ENCODE assay signal across 9 cellular contexts in the genomic region with DNA sequence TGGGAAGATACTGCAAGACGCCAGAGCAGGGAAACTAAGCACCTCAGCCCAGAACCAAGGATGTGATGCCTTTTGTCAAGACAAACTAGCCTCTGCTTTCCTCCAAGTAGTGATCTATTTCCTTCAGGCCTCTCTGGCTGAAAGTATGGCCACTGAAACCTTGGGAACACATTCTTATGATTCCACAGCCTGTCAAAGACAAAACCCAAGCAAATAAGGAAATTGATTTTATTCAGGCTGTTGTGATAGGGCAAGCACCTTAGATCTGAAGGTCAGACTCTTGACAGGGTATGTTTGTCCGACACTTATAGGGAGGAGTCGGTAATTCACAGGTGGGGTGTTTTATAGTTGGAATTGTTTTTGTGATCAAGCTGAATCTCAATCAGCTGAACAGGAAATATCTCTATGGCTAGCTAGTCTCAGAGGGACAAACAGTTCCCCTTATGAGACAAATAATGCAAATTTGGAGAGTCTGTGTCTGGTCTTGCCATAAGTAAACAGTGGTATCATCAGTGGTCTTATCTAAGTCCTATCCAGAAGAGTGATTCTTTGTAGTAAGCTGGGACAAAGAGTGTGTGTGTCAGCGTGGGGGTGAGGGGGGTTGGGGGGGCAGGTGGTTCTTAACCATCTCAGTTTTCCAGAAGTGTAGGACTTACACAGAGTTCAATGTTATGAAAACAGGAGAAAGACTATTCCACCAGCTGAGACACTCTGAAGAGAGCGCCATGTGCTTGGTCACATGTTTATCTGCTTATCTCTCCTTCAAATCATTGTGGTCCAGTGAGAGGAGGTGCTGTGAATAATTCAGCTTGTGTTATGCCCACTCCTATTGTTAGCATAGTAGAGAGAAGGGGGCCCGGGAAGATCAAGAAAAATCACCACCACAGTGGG. TPM values are rescaled to one million over a fixed set of nuclear protein-coding genes. Genes with fewer than 3 reads are reported as not detected.
A peak's percentile ranks its signal among the peaks of the same experiment; 100 is the strongest.
DNase-seq lines count a peak whose midpoint lies in the region; ATAC-seq and TF ChIP-seq lines count a peak whose summit lies in the region.
"Had no signal": no experiment of that assay in that cellular context is flagged by ENCODE, and none has a peak within 500 bp of the region (broad histone marks: within the 10 kb centered on the region; RNA-seq: fewer than 3 reads in every experiment).

No MANE protein-coding gene starts in this region.

- no peaks in the 10 kb centered on the region for H3K4me1 ChIP-seq in mesenchymal stem cell (ENCODE audit: control insufficient read depth, insufficient read depth, low read depth, low read length)
- H3K4me1 ChIP-seq in smooth muscle cell (ENCODE audit: low read depth), result no peaks in the 10 kb centered on the region
- H3K4me1 ChIP-seq: testis had no signal

- no peaks in the 10 kb centered on the region for H3K36me3 ChIP-seq in mesenchymal stem cell (ENCODE audit: control insufficient read depth in 1 of 2, insufficient read depth in 2 of 2, low read depth in 1 of 2, low read length in 2 of 2)
- H3K36me3 ChIP-seq in smooth muscle cell (ENCODE audit: low read depth), result no peaks in the 10 kb centered on the region

- H3K27me3 ChIP-seq in mesenchymal stem cell (ENCODE audit: control insufficient read depth in 1 of 2, insufficient read depth in 1 of 2, low read length in 2 of 2) (no peaks in the 10 kb centered on the region), smooth muscle cell (ENCODE audit: low read depth) (no peaks in the 10 kb centered on the region)
- H3K27me3 ChIP-seq: testis had no signal

- peak; percentile 62 for ATAC-seq in GM21576 (IDR thresholded peaks at IDR 0.05; ENCODE audit: unreplicated experiment)
- no peak for ATAC-seq in HG03571 (IDR thresholded peaks at IDR 0.05; ENCODE audit: unreplicated experiment)

- no peak overlapping the region for H4K8ac ChIP-seq in mesenchymal stem cell (ENCODE audit: low read length)

- no peak overlapping the region for H4K91ac ChIP-seq in mesenchymal stem cell (ENCODE audit: low read length)

- DNase-seq in GM10248 (ENCODE audit: extremely low spot score), result peak; percentile 38
- peak; percentile 40 for DNase-seq in RPMI7951 (ENCODE audit: low read depth)
- no peak for DNase-seq in mesenchymal stem cell
- DNase-seq in AG08395 (ENCODE audit: low spot score), result no peak
- DNase-seq in activated CD4-positive, alpha-beta T cell treated with anti-CD3 and anti-CD28 coated beads for 1 hour, result no peak
- DNase-seq in smooth muscle cell (lab: John Stamatoyannopoulos, UW; ENCODE audit: unreplicated experiment), result no peak
- DNase-seq: testis had no signal

- CTCF ChIA-PET in GM10248 (lab: Yijun Ruan, JAX), result interaction anchor here (1.3 to 1.6 kb wide), 5 partner anchors 12 to 71 kb away, joined by 3 to 5 read pairs (median 4); no protein-coding TSS in a partner anchor

- no peaks in the 10 kb centered on the region for H3F3A ChIP-seq in smooth muscle cell (ENCODE audit: low read depth)

- POLR2A ChIA-PET in GM10248 (lab: Yijun Ruan, JAX), result interaction anchor here (0.8 kb wide), 1 partner anchor 18 kb away, joined by 3 read pairs; the partner anchor contains the start of gene HSPA4

- H3K4me2 ChIP-seq in mesenchymal stem cell (ENCODE audit: low read length, poor library complexity, severe bottlenecking), result no peak overlapping the region
- H3K4me2 ChIP-seq in smooth muscle cell, result no peak overlapping the region

- H2AK5ac ChIP-seq in mesenchymal stem cell (ENCODE audit: low read length, severe bottlenecking), result no peak overlapping the region

- H2AFZ ChIP-seq in mesenchymal stem cell (ENCODE audit: low read depth, low read length) (peak overlapping the region; percentile 31), smooth muscle cell (ENCODE audit: low read depth) (no peak overlapping the region)

- H3K4ac ChIP-seq in mesenchymal stem cell (ENCODE audit: low read depth in 1 of 2, low read length in 2 of 2), result no peak overlapping the region

- H3K9ac ChIP-seq in mesenchymal stem cell (ENCODE audit: low read length) (no peak overlapping the region), smooth muscle cell (ENCODE audit: low read depth) (no peak overlapping the region)

- no peak overlapping the region for H2BK5ac ChIP-seq in mesenchymal stem cell (ENCODE audit: low read depth, low read length, poor library complexity, severe bottlenecking)

- H3K79me2 ChIP-seq in smooth muscle cell (ENCODE audit: low read depth), result no peaks in the 10 kb centered on the region

- no peak overlapping the region for H2BK15ac ChIP-seq in mesenchymal stem cell (ENCODE audit: low read depth, poor library complexity, severe bottlenecking)

- no peak overlapping the region for H3K14ac ChIP-seq in mesenchymal stem cell (ENCODE audit: low read length in 2 of 2)

- H2BK12ac ChIP-seq in mesenchymal stem cell (ENCODE audit: low read length in 2 of 2), result no peak overlapping the region

- H3K4me3 ChIP-seq in mesenchymal stem cell (ENCODE audit: insufficient read depth in 1 of 2, low read depth in 1 of 2, low read length in 2 of 2) (no peak overlapping the region), smooth muscle cell (no peak overlapping the region)
- H3K4me3 ChIP-seq: testis had no signal

- no peak overlapping the region for H3K23ac ChIP-seq in mesenchymal stem cell (ENCODE audit: low read length in 2 of 2)

- H3K27ac ChIP-seq in mesenchymal stem cell (ENCODE audit: low read length, poor library complexity, severe bottlenecking), result no peak overlapping the region
- H3K27ac ChIP-seq in smooth muscle cell (ENCODE audit: low read depth), result no peak overlapping the region
- H3K27ac ChIP-seq: testis had no signal

- H4K20me1 ChIP-seq in smooth muscle cell (ENCODE audit: low read depth), result no peaks in the 10 kb centered on the region

- no peak for TF ChIP-seq CTCF in GM10248 (IDR thresholded peaks at IDR 0.05; ENCODE audit: control extremely low read depth, extremely low read depth, low read depth, missing control alignments)
- TF ChIP-seq CTCF in smooth muscle cell (IDR thresholded peaks at IDR 0.05; ENCODE audit: borderline replicate concordance, insufficient read depth, poor library complexity, severe bottlenecking), result no peak

- no peaks in the 10 kb centered on the region for H3K79me1 ChIP-seq in mesenchymal stem cell (replicated peaks; ENCODE audit: low read length, poor library complexity, severe bottlenecking)

- 72% methylated on average over 5 of the region's 6 CpGs for WGBS in mesenchymal stem cell
- WGBS in smooth muscle cell (ENCODE audit: low lambda C conversion rate), result 75% methylated on average over 6 of the region's 6 CpGs

- no peak overlapping the region for H2BK120ac ChIP-seq in mesenchymal stem cell (ENCODE audit: low read depth, low read length)

- no peak overlapping the region for H3K18ac ChIP-seq in mesenchymal stem cell (ENCODE audit: low read depth in 1 of 2, low read length in 2 of 2)

- H3K9me3 ChIP-seq in mesenchymal stem cell (ENCODE audit: control insufficient read depth, low read length) (no peaks in the 10 kb centered on the region), smooth muscle cell (replicated peaks; ENCODE audit: low read depth) (no peaks in the 10 kb centered on the region)
- H3K9me3 ChIP-seq: testis had no signal

RNA-seq across cellular contexts. Expression of gene ZCCHC10, which starts 6.7 kb away (rescaled TPM):
- 20.1 and 33.3 TPM in 2 replicates for total RNA-seq in RPMI7951 (2014; rRNA removed; shearing (Covaris generic))
- polyA plus RNA-seq in mesenchymal stem cell (2013, experiment 1 of 2), result 37.4 TPM
- 36.9 TPM for polyA plus RNA-seq in mesenchymal stem cell (2013, experiment 2 of 2)
- total RNA-seq in smooth muscle cell, result 33.0 and 33.4 TPM in 2 replicates
- 28.4 and 41.0 TPM in 2 replicates for polyA plus RNA-seq in smooth muscle cell

RNA-seq across cellular contexts. Expression of gene HSPA4, which starts 18.7 kb away (rescaled TPM):
- 68.8 and 108 TPM in 2 replicates for total RNA-seq in RPMI7951 (2014; rRNA removed; shearing (Covaris generic))
- polyA plus RNA-seq in mesenchymal stem cell (2013, experiment 1 of 2), result 154 TPM
- polyA plus RNA-seq in mesenchymal stem cell (2013, experiment 2 of 2), result 164 TPM
- total RNA-seq in smooth muscle cell, result 90.3 and 115 TPM in 2 replicates
- 65.1 and 73.2 TPM in 2 replicates for polyA plus RNA-seq in smooth muscle cell

Comparison
In these comparisons a context has a peak if more than half of its experiments do, and no peak if none do; other contexts are left out.
1. DNase-seq: peak in GM10248 (single experiment) and RPMI7951 (single experiment); none in mesenchymal stem cell (single experiment), AG08395 (single experiment), activated CD4-positive, alpha-beta T cell treated with anti-CD3 and anti-CD28 coated beads for 1 hour (single experiment) and smooth muscle cell (single experiment).